11 cellular contexts compared by ENCODE assay signal in genomic region chr11:30741039-30741550, GRCh38.
DNase-seq lines count a peak whose midpoint lies in the region; ATAC-seq and TF ChIP-seq lines count a peak whose summit lies in the region.
"Had no signal": no experiment of that assay in that cellular context is flagged by ENCODE, and none has a peak within 500 bp of the region (broad histone marks: within the 10 kb centered on the region; RNA-seq: fewer than 3 reads in every experiment).

No MANE protein-coding gene starts in this region.

- H4K20me1 ChIP-seq in hepatocyte (ENCODE audit: insufficient read depth, poor library complexity, severe bottlenecking) = no peaks in the 10 kb centered on the region

- H3K4me1 ChIP-seq in hepatocyte (ENCODE audit: insufficient read depth) = peaks cover 5% of the 10 kb centered on the region
- H3K4me1 ChIP-seq in skeletal muscle tissue (ENCODE audit: control insufficient read depth in 3 of 3, insufficient read depth in 3 of 3, low read length in 3 of 3) = no peaks in the 10 kb centered on the region

- H3K9ac ChIP-seq in skeletal muscle tissue (ENCODE audit: low read depth in 1 of 3, low read length in 3 of 3) = peak overlapping the region in 2 of 3 donors; percentile 34 to 48

- no peak overlapping the region for H2AFZ ChIP-seq in hepatocyte

- peak; percentile 33 for DNase-seq in EH (ENCODE audit: low read depth)
- peak; percentile 49 for DNase-seq in M059J (ENCODE audit: low read depth)
- peak; percentile 68 for DNase-seq in hepatocyte (ENCODE audit: low spot score)
- DNase-seq: activated naive CD4-positive, alpha-beta T cell treated with anti-CD3 and anti-CD28 coated beads, Interleukin-2, amount 50 U/mL, for 16 hours; MM.1S had no signal

- ATAC-seq in GM19023 (IDR thresholded peaks at IDR 0.05; ENCODE audit: unreplicated experiment) (no peak), HG03565 (IDR thresholded peaks at IDR 0.05; ENCODE audit: unreplicated experiment) (no peak), GM21786 (IDR thresholded peaks at IDR 0.05; ENCODE audit: unreplicated experiment) (no peak)
- ATAC-seq: WTC11 had no signal

- H3K36me3 ChIP-seq in hepatocyte (replicated peaks; ENCODE audit: insufficient read depth, low read depth) (no peaks in the 10 kb centered on the region), skeletal muscle tissue (ENCODE audit: control insufficient read depth in 3 of 3, insufficient read depth in 3 of 3, low read length in 3 of 3) (no peaks in the 10 kb centered on the region)

- H3K27ac ChIP-seq in hepatocyte (peak overlapping the region; percentile 75), skeletal muscle tissue (ENCODE audit: low read depth, low read length) (peak overlapping the region; percentile 43)

- peak overlapping the region; percentile 45 for H3K4me2 ChIP-seq in hepatocyte

- H3K4me3 ChIP-seq in hepatocyte = no peak overlapping the region
- peak overlapping the region in 1 of 3 donors; percentile 46 for H3K4me3 ChIP-seq in skeletal muscle tissue (ENCODE audit: low read length in 3 of 3)

- 43% methylated on average over 10 of the region's 10 CpGs for WGBS in hepatocyte (ENCODE audit: low lambda C conversion rate, missing lambda C conversion rate)

- H3K9me3 ChIP-seq in hepatocyte (ENCODE audit: low read depth) (no peaks in the 10 kb centered on the region), skeletal muscle tissue (ENCODE audit: control insufficient read depth in 3 of 3, low read length in 3 of 3) (no peaks in the 10 kb centered on the region)
- H3K9me3 ChIP-seq: Caco-2 had no signal

- no peaks in the 10 kb centered on the region for H3K79me2 ChIP-seq in hepatocyte

- no peaks in the 10 kb centered on the region for H3K9me2 ChIP-seq in hepatocyte (replicated peaks; ENCODE audit: insufficient read depth)

- TF ChIP-seq CTCF in hepatocyte (IDR thresholded peaks at IDR 0.05; ENCODE audit: poor library complexity) = no peak

- H3K27me3 ChIP-seq in hepatocyte (no peaks in the 10 kb centered on the region), skeletal muscle tissue (ENCODE audit: control insufficient read depth in 3 of 3, insufficient read depth in 3 of 3, low read length in 3 of 3) (no peaks in the 10 kb centered on the region)
